Comparison of ENCODE assay signal across 8 cellular contexts in genomic region chr17:36534117-36534880, GRCh38. TPM values are rescaled to one million over a fixed set of nuclear protein-coding genes. Genes with fewer than 3 reads are reported as not detected.
DNase-seq lines count a peak whose midpoint lies in the region; ATAC-seq and TF ChIP-seq lines count a peak whose summit lies in the region.

MYO19 (minus strand) TSS chr17:36534868; CDS start chr17:36532538, 2,330 bp downstream.

- no peak for TF ChIP-seq EP300 in upper lobe of left lung (IDR thresholded peaks at IDR 0.05)

- no peak for TF ChIP-seq POLR2A in upper lobe of left lung (IDR thresholded peaks at IDR 0.05)

- H3K4me3 ChIP-seq in KMS-11 (IDR thresholded peaks at IDR 0.05; ENCODE audit: insufficient read depth, low read depth, low read length) (no peak within 1 kb of the TSS), neuronal stem cell (ENCODE audit: low read length in 2 of 2) (peak within 1 kb of the TSS; percentile 86 to 98), upper lobe of left lung (peak within 1 kb of the TSS; percentile 60 to 97 (median 78))

- H3K9me3 ChIP-seq in neuronal stem cell (replicated peaks in 1 of 2; ENCODE audit: control insufficient read depth in 2 of 2, insufficient read depth in 1 of 2, low read depth in 1 of 2, low read length in 2 of 2) (no peaks in the 10 kb centered on the region), upper lobe of left lung (no peaks in the 10 kb centered on the region)

- peak within 1 kb of the TSS; percentile 77 for H3K23ac ChIP-seq in neuronal stem cell (ENCODE audit: low read depth, low read length, poor library complexity)

- peak within 1 kb of the TSS; percentile 54 for H2AK5ac ChIP-seq in neuronal stem cell (ENCODE audit: low read depth, low read length)

- H3K27me3 ChIP-seq in KMS-11 (ENCODE audit: insufficient read depth, low read depth) (no peaks in the 10 kb centered on the region), neuronal stem cell (ENCODE audit: control insufficient read depth in 3 of 3, insufficient read depth in 3 of 3, low read depth in 1 of 3, low read length in 3 of 3) (no peaks in the 10 kb centered on the region), upper lobe of left lung (no peaks in the 10 kb centered on the region)

- peak within 1 kb of the TSS; percentile 58 for H3K14ac ChIP-seq in neuronal stem cell (ENCODE audit: low read length)

- DNase-seq in DMS153 treated with DMSO at 0.1 percent for 48 hours (lab: John Stamatoyannopoulos, UW; ENCODE audit: unreplicated experiment) = peak; percentile 60
- peak; percentile 78 for DNase-seq in RPMI8226
- DNase-seq in activated gamma-delta T cell treated with anti-CD3 and anti-CD28 coated beads, Interleukin-2, amount 50 U/mL, for 16 hours (ENCODE audit: low read depth) = peak; percentile 30
- DNase-seq in foreskin melanocyte = peak; percentile 39
- DNase-seq in neuronal stem cell (ENCODE audit: low spot score) = peak; percentile 72
- DNase-seq in upper lobe of left lung = peak; percentile 65 to 90

- H3K4ac ChIP-seq in neuronal stem cell (ENCODE audit: low read length) = peak within 1 kb of the TSS; percentile 47

- H3K9ac ChIP-seq in KMS-11 (peak within 1 kb of the TSS; percentile 98), neuronal stem cell (ENCODE audit: low read depth, low read length, poor library complexity) (peak within 1 kb of the TSS; percentile 94)

- H3K18ac ChIP-seq in neuronal stem cell (ENCODE audit: low read length) = peak within 1 kb of the TSS; percentile 98

- H2BK5ac ChIP-seq in neuronal stem cell (ENCODE audit: low read length) = peak within 1 kb of the TSS; percentile 89

- ATAC-seq in GM21576 (IDR thresholded peaks at IDR 0.05; ENCODE audit: unreplicated experiment) (peak; percentile 24), upper lobe of left lung (ENCODE audit: low FRiP score in 2 of 2) (peak; percentile 64 to 79)

- H2BK15ac ChIP-seq in neuronal stem cell (ENCODE audit: low read length) = peak within 1 kb of the TSS; percentile 93

- no CpG with 5 or more reads among the region's 44 CpGs for WGBS in neuronal stem cell (ENCODE audit: extremely low coverage in 2 of 2, insufficient read length in 2 of 2, insufficient replicate concordance in 1 of 2), 2 donors
- 1% methylated on average over 28 to 32 of the region's 44 CpGs for WGBS in upper lobe of left lung, 2 donors

- H2AFZ ChIP-seq in KMS-11 (ENCODE audit: low read depth) = peak within 1 kb of the TSS; percentile 78
- H2AFZ ChIP-seq in neuronal stem cell (ENCODE audit: low read length) = peak within 1 kb of the TSS; percentile 94

- H4K8ac ChIP-seq in neuronal stem cell (ENCODE audit: low read depth, low read length) = no peak within 1 kb of the TSS

- H3K79me2 ChIP-seq in KMS-11 (ENCODE audit: insufficient read depth, low read depth) = peaks cover 25% of the 10 kb centered on the region

- peak within 1 kb of the TSS; percentile 70 for H3K4me2 ChIP-seq in KMS-11
- H3K4me2 ChIP-seq in neuronal stem cell (ENCODE audit: insufficient read depth, low read length, poor library complexity, severe bottlenecking) = peak within 1 kb of the TSS; percentile 99

- TF ChIP-seq CTCF in KMS-11 (conservative IDR thresholded peaks at IDR 0.05; ENCODE audit: low read depth, low read length) (peak; percentile 87), upper lobe of left lung (IDR thresholded peaks at IDR 0.05) (peak; percentile 40 to 62 (median 58))

- peaks cover 16% of the 10 kb centered on the region for H3K4me1 ChIP-seq in KMS-11 (ENCODE audit: low read depth, poor library complexity, severe bottlenecking)
- peaks cover 5 to 8% of the 10 kb centered on the region in 2 donors for H3K4me1 ChIP-seq in neuronal stem cell (ENCODE audit: control insufficient read depth in 2 of 2, insufficient read depth in 1 of 2, low read depth in 1 of 2, low read length in 2 of 2)
- peaks cover 4 to 21% (median 11%) of the 10 kb centered on the region in 4 donors for H3K4me1 ChIP-seq in upper lobe of left lung

- no peaks in the 10 kb centered on the region for H3K79me1 ChIP-seq in neuronal stem cell (ENCODE audit: low read depth, low read length)

- no peak within 1 kb of the TSS for H2BK12ac ChIP-seq in neuronal stem cell (ENCODE audit: low read length)

- no peak within 1 kb of the TSS for H2BK120ac ChIP-seq in neuronal stem cell (ENCODE audit: low read depth, low read length)

- H4K91ac ChIP-seq in neuronal stem cell (ENCODE audit: low read depth, low read length, poor library complexity) = peak within 1 kb of the TSS; percentile 77

- H4K20me1 ChIP-seq in KMS-11 (ENCODE audit: insufficient read depth) = no peaks in the 10 kb centered on the region

- H3K36me3 ChIP-seq in KMS-11 (ENCODE audit: insufficient read depth) = 0 out of 2 replicates have a peak, but pooled peaks cover 5% of the 10 kb centered on the region
- peaks cover 24 to 73% of the 10 kb centered on the region in 2 donors for H3K36me3 ChIP-seq in neuronal stem cell (replicated peaks in 1 of 2; ENCODE audit: control insufficient read depth in 2 of 2, insufficient read depth in 2 of 2, low read length in 2 of 2)
- H3K36me3 ChIP-seq in upper lobe of left lung = peaks cover 5 to 50% (median 7%) of the 10 kb centered on the region in 4 donors

- H3K27ac ChIP-seq in KMS-11 (peak within 1 kb of the TSS; percentile 97), neuronal stem cell (replicated peaks; ENCODE audit: low read length) (peak within 1 kb of the TSS; percentile 91), upper lobe of left lung (peak within 1 kb of the TSS; percentile 89 to 99 (median 96))

RNA-seq across cellular contexts. Expression of gene MYO19, which starts in this region (rescaled TPM):
- polyA plus RNA-seq in neuronal stem cell (2013, experiment 1 of 2) = 29.5 TPM
- polyA plus RNA-seq in neuronal stem cell (2013, experiment 2 of 2) = 30.0 TPM
- 100 to 1,000 TPM in 1 of 6 donors, 10 to 100 TPM in 5; 34.8 to 167 (median 49.4) TPM for total RNA-seq in upper lobe of left lung
